In genomic region chr4:83335691-83336090, GRCh38 we compare ENCODE assay signal across 10 cellular contexts. TPM values are rescaled to one million over a fixed set of nuclear protein-coding genes. Genes with fewer than 3 reads are reported as not detected.
DNase-seq lines count a peak whose midpoint lies in the region; ATAC-seq, FAIRE-seq and TF ChIP-seq lines count a peak whose summit lies in the region.
"Had no signal": no experiment of that assay in that cellular context is flagged by ENCODE, and none has a peak within 500 bp of the region (broad histone marks: within the 10 kb centered on the region; RNA-seq: fewer than 3 reads in every experiment).

No MANE protein-coding gene starts in this region.

- BruUV-seq in A673 (replicated peaks; lab: Mats Ljungman, UMichigan) = no TSS peak

- H3K4me3 ChIP-seq in A549 (peak overlapping the region; percentile 45; the same call in 1 of the 3 replicates), hepatocyte (no peak overlapping the region), A673 (ENCODE audit: low read depth, low read length, poor library complexity, severe bottlenecking) (no peak overlapping the region)

- POLR2A ChIA-PET in A549 (lab: Yijun Ruan, JAX) (no interaction called here), T-cell (lab: Charles Lee) (no interaction called here), A673 (lab: Charles Lee; ENCODE audit: low non-redundant PET) (no interaction called here)
- POLR2A ChIA-PET in CD4-positive, alpha-beta T cell (lab: Charles Lee) = interaction anchor here (0.9 to 2.1 kb wide), 3 partner anchors 14 to 51 kb away, joined by 3 to 8 read pairs (median 5); partner anchors contain the start of gene COQ2

- H3K9me3 ChIP-seq in A549 (0 out of 3 replicates have a peak, but pooled peaks cover 4% of the 10 kb centered on the region), hepatocyte (ENCODE audit: low read depth) (no peaks in the 10 kb centered on the region), A673 (ENCODE audit: low read depth, low read length, poor library complexity, severe bottlenecking) (no peaks in the 10 kb centered on the region)
- H3K9me3 ChIP-seq in CD4-positive, alpha-beta T cell (ENCODE audit: control insufficient read depth, low read length) = peaks cover 4% of the 10 kb centered on the region

- H3K79me2 ChIP-seq in hepatocyte = no peaks in the 10 kb centered on the region

- FAIRE-seq in A549 (lab: Jason Lieb, UNC) = no peak

- CTCF ChIA-PET in A549 (lab: Yijun Ruan, JAX) (no interaction called here), T-cell (lab: Charles Lee) (interaction anchor here in 1 of 2 donors (0.6 to 0.7 kb wide), 3 partner anchors 9 to 16 kb away, joined by 3 to 5 read pairs (median 3); no protein-coding TSS in a partner anchor), A673 (lab: Charles Lee) (no interaction called here)
- CTCF ChIA-PET in CD4-positive, alpha-beta T cell (lab: Charles Lee) = interaction anchor here (1.3 kb wide), 1 partner anchor 54 kb away, joined by 3 read pairs; no protein-coding TSS in a partner anchor

- H3K36me3 ChIP-seq in hepatocyte (replicated peaks; ENCODE audit: insufficient read depth, low read depth) = no peaks in the 10 kb centered on the region
- no peaks in the 10 kb centered on the region for H3K36me3 ChIP-seq in A673 (ENCODE audit: insufficient read depth, low read length, poor library complexity, severe bottlenecking)

- peaks cover 4% of the 10 kb centered on the region for H3K36me3 Mint-ChIP-seq in CD4-positive, alpha-beta T cell (ENCODE audit: low read depth)
- H3K36me3 Mint-ChIP-seq in T-cell = peaks cover 7% of the 10 kb centered on the region

- H3K27ac Mint-ChIP-seq in CD4-positive, alpha-beta T cell = no peak overlapping the region
- peak overlapping the region; percentile 84 to 89 for H3K27ac Mint-ChIP-seq in T-cell

- peaks cover 38% of the 10 kb centered on the region for H3K4me1 Mint-ChIP-seq in CD4-positive, alpha-beta T cell (ENCODE audit: low read depth)
- peaks cover 33 to 51% (median 38%) of the 10 kb centered on the region in 3 donors for H3K4me1 Mint-ChIP-seq in T-cell

- no peaks in the 10 kb centered on the region for H4K20me1 ChIP-seq in hepatocyte (ENCODE audit: insufficient read depth, poor library complexity, severe bottlenecking)

- no peak for DNase-seq in A549 (ENCODE audit: low read depth in 1 of 2, low spot score in 1 of 2)
- DNase-seq in CD4-positive, alpha-beta T cell = no peak
- DNase-seq in T-cell = no peak
- no peak for DNase-seq in hepatocyte (ENCODE audit: low spot score)
- DNase-seq in germinal center (ENCODE audit: low spot score) = no peak
- DNase-seq in A673 (ENCODE audit: low spot score) = no peak
- DNase-seq: GF-D8; NK-92 treated with Interleukin-12 subunit alpha and Interleukin-12 subunit beta, amount 100 ng/mL, for 24 hours had no signal

- no peak for TF ChIP-seq RAD21 in A549 (conservative IDR thresholded peaks at IDR 0.05 in 1 of 2, IDR thresholded peaks at IDR 0.05 in 1 of 2)

- intact Hi-C loops in CD4-positive, alpha-beta T cell (cut with DNase I, micrococcal nuclease) = loop anchor here in 1 of 2 experiments (10.0 kb wide), 1 partner anchor 119 kb away; the partner anchor contains the start of genes HELQ and MRPS18C
- intact Hi-C loops in A673 (cut with micrococcal nuclease; ENCODE audit: unreplicated experiment) = no loop called here

- 63% methylated on average over 7 of the region's 7 CpGs for WGBS in A549 (ENCODE audit: missing lambda C conversion rate)
- WGBS in hepatocyte (ENCODE audit: low lambda C conversion rate, missing lambda C conversion rate) = 70% methylated on average over 7 of the region's 7 CpGs

- H3K27me3 ChIP-seq in CD4-positive, alpha-beta T cell (ENCODE audit: control insufficient read depth, insufficient read depth, low read length) = no peaks in the 10 kb centered on the region
- H3K27me3 ChIP-seq in hepatocyte = peaks cover 19% of the 10 kb centered on the region
- no peaks in the 10 kb centered on the region for H3K27me3 ChIP-seq in A673 (replicated peaks; ENCODE audit: insufficient read depth, low read depth, low read length, poor library complexity)

- peak overlapping the region; percentile 87 for H2AFZ ChIP-seq in hepatocyte

- TF ChIP-seq CTCF in A549 (IDR thresholded peaks at IDR 0.05) = no peak
- no peak for TF ChIP-seq CTCF in CD4-positive, alpha-beta T cell (IDR thresholded peaks at IDR 0.05)
- no peak for TF ChIP-seq CTCF in hepatocyte (IDR thresholded peaks at IDR 0.05; ENCODE audit: poor library complexity)
- TF ChIP-seq CTCF in A673 (conservative IDR thresholded peaks at IDR 0.05; ENCODE audit: low read depth, low read length) = no peak

- H3K4me2 ChIP-seq in A549 (peak overlapping the region; percentile 84), hepatocyte (no peak overlapping the region)

- H3K27ac ChIP-seq in A549 = peak overlapping the region in 1 of 2 experiments; percentile 86; a peak in 2 of 6 replicates
- no peak overlapping the region for H3K27ac ChIP-seq in CD4-positive, alpha-beta T cell (ENCODE audit: low read depth, low read length)
- H3K27ac ChIP-seq in hepatocyte = no peak overlapping the region
- no peak overlapping the region for H3K27ac ChIP-seq in A673 (ENCODE audit: low read depth, low read length, poor library complexity, severe bottlenecking)

- no peaks in the 10 kb centered on the region for H3K9me2 ChIP-seq in hepatocyte (replicated peaks; ENCODE audit: insufficient read depth)

- no peak for TF ChIP-seq POLR2A in A549 (IDR thresholded peaks at IDR 0.05; ENCODE audit: low read length)

- H3K4me1 ChIP-seq in A549 (0 out of 3 replicates have a peak, but pooled peaks cover 5% of the 10 kb centered on the region), hepatocyte (ENCODE audit: insufficient read depth) (peaks cover 4% of the 10 kb centered on the region), A673 (ENCODE audit: insufficient read depth, low read length, poor library complexity, severe bottlenecking) (no peaks in the 10 kb centered on the region)

- H3K9me3 Mint-ChIP-seq in CD4-positive, alpha-beta T cell = no peaks in the 10 kb centered on the region
- peaks cover 4 to 5% (median 5%) of the 10 kb centered on the region in 3 donors for H3K9me3 Mint-ChIP-seq in T-cell

- TF ChIP-seq EP300 in A549 (IDR thresholded peaks at IDR 0.05) = no peak

- H3K4me3 Mint-ChIP-seq in CD4-positive, alpha-beta T cell = peak overlapping the region; percentile 94
- H3K4me3 Mint-ChIP-seq in T-cell = peak overlapping the region; percentile 82 to 94 (median 89)

- ATAC-seq in A549 (no peak), T-cell (replicated peaks in 1 of 4) (no peak), HG03196 (IDR thresholded peaks at IDR 0.05; ENCODE audit: unreplicated experiment) (no peak), HG03139 (IDR thresholded peaks at IDR 0.05; ENCODE audit: unreplicated experiment) (no peak)
- no peak for ATAC-seq in CD4-positive, alpha-beta T cell (ENCODE audit: poor library complexity)

- no peaks in the 10 kb centered on the region for H3K27me3 Mint-ChIP-seq in CD4-positive, alpha-beta T cell
- H3K27me3 Mint-ChIP-seq in T-cell = no peaks in the 10 kb centered on the region

TF ChIP-seq in A549, 52 proteins besides CTCF, POLR2A, EP300 and RAD21:
- TF ChIP-seq MAX (IDR thresholded peaks at IDR 0.05) (no peak), CEBPB (IDR thresholded peaks at IDR 0.05) (no peak)

RNA-seq across cellular contexts. Expression of gene HPSE, which starts 1.0 kb away (rescaled TPM):
- 1.5 and 1.7 TPM in 2 replicates for polyA plus RNA-seq in A549 (2011; rRNA removed)
- polyA plus RNA-seq in A549 (2012; cell fraction: cytosol; rRNA removed) = 0.48 and 0.65 TPM in 2 replicates
- polyA plus RNA-seq in A549 (2012; cell fraction: nucleus; rRNA removed) = 0.59 and 0.69 TPM in 2 replicates
- polyA plus RNA-seq in A549 (2017; fragmentation: RNase III; extraction: RNeasy Plus Mini Kit Qiagen cat#74134 plus additional on column Dnase treatment) = 0.72 to 0.94 TPM (median 0.81 TPM) in 3 replicates
- polyA minus RNA-seq in A549 (2011; rRNA and poly(A)+ RNA removed) = 0.39 and 0.70 TPM in 2 replicates
- 1 to 10 TPM; 1.5 to 2.1 TPM for total RNA-seq in CD4-positive, alpha-beta T cell
- total RNA-seq in T-cell = 1 to 10 TPM; 4.5 to 7.2 (median 6.1) TPM
- total RNA-seq in hepatocyte = 1.7 and 3.7 TPM in 2 replicates
- polyA plus RNA-seq in hepatocyte = 3.8 and 8.0 TPM in 2 replicates
- 0.84 and 1.2 TPM in 2 replicates for total RNA-seq in A673 (2021)

RNA-seq across cellular contexts. Expression of gene COQ2, which starts 51.1 kb away (rescaled TPM):
- polyA plus RNA-seq in A549 (2011; rRNA removed) (27.1 and 35.9 TPM in 2 replicates), A549 (2017; fragmentation: RNase III; extraction: RNeasy Plus Mini Kit Qiagen cat#74134 plus additional on column Dnase treatment) (18.2 to 19.5 TPM (median 18.5 TPM) in 3 replicates), hepatocyte (16.4 and 18.6 TPM in 2 replicates)
- 19.1 and 21.4 TPM in 2 replicates for polyA plus RNA-seq in A549 (2012; cell fraction: cytosol; rRNA removed)
- polyA plus RNA-seq in A549 (2012; cell fraction: nucleus; rRNA removed) = 8.3 and 13.6 TPM in 2 replicates
- polyA minus RNA-seq in A549 (2011; rRNA and poly(A)+ RNA removed) = 21.7 and 26.2 TPM in 2 replicates
- 10 to 100 TPM in 1 of 2 experiments, 1 to 10 TPM in 1; 9.2 to 10.1 TPM for total RNA-seq in CD4-positive, alpha-beta T cell
- total RNA-seq in T-cell (1 to 10 TPM; 4.7 to 9.7 (median 6.2) TPM), hepatocyte (13.4 and 15.3 TPM in 2 replicates), A673 (2021) (12.6 and 15.3 TPM in 2 replicates)
